Comparison of ENCODE assay signal across 8 cellular contexts in the genomic region with DNA sequence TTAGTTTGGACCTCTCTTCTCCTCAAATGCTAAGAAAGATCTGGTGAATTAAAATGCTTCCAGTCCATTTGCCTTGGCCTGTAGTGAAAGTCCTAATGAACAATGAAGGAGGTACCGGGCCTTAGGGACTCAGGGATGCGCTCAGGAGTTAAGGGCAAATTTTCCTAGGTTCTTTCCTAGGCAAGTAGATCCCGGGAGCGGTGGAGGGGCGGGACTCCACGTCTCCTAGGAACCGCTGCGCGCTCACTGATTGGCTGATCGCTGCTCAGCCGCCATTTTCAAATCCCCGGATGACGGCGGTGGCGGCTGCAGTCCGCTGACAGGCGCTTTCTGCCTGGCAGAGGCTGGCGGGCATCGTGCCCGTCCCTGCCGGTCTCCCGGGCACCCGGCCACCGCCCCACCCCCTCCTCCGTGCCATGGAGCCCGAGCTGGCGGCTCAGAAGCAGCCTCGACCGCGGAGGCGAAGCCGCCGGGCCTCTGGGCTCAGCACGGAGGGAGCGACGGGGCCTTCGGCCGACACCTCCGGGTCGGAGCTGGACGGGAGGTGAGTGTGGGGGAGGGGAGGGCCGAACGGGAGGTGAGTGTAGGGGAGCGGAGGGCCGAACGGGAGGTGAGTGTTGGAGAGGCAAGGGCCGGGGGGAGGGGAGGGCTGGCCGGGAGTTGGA. TPM values are rescaled to one million over a fixed set of nuclear protein-coding genes. Genes with fewer than 3 reads are reported as not detected.
DNase-seq lines count a peak whose midpoint lies in the region; ATAC-seq and TF ChIP-seq lines count a peak whose summit lies in the region.

A gene with protein sequence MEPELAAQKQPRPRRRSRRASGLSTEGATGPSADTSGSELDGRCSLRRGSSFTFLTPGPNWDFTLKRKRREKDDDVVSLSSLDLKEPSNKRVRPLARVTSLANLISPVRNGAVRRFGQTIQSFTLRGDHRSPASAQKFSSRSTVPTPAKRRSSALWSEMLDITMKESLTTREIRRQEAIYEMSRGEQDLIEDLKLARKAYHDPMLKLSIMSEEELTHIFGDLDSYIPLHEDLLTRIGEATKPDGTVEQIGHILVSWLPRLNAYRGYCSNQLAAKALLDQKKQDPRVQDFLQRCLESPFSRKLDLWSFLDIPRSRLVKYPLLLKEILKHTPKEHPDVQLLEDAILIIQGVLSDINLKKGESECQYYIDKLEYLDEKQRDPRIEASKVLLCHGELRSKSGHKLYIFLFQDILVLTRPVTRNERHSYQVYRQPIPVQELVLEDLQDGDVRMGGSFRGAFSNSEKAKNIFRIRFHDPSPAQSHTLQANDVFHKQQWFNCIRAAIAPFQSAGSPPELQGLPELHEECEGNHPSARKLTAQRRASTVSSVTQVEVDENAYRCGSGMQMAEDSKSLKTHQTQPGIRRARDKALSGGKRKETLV (plus strand): TSS at position 281 of the 665 bp plus-strand sequence. CDS start 136 bp downstream, at position 417.

- H3K9me3 Mint-ChIP-seq in activated naive CD8-positive, alpha-beta T cell treated with anti-CD3 and anti-CD28 coated beads, Interleukin-2, amount 50 U/mL, for 24 hours = no peaks in the 10 kb centered on the region

- H3K9me3 ChIP-seq in SU-DHL-6 (ENCODE audit: insufficient read depth, low read length) (no peaks in the 10 kb centered on the region), trophoblast cell (ENCODE audit: insufficient read depth, low read depth, low read length) (no peaks in the 10 kb centered on the region), transverse colon (no peaks in the 10 kb centered on the region)

- peak; percentile 26 for TF ChIP-seq POLR2A in GM10847 (IDR thresholded peaks at IDR 0.05; ENCODE audit: extremely low read depth, insufficient read length)
- peak; percentile 58 for TF ChIP-seq POLR2A in transverse colon (IDR thresholded peaks at IDR 0.05)

- DNase-seq in NCI-H1048 (lab: John Stamatoyannopoulos, UW) (peak; percentile 67), cardiac septum (ENCODE audit: low spot score) (peak; percentile 92), trophoblast cell (peak; percentile 86 to 93), transverse colon (peak; percentile 92)
- peak; percentile 81 for DNase-seq in activated naive CD8-positive, alpha-beta T cell treated with anti-CD3 and anti-CD28 coated beads, Interleukin-2, amount 50 U/mL, for 24 hours

- peak within 1 kb of the TSS; percentile 84 for H3K4ac ChIP-seq in trophoblast cell (ENCODE audit: low read depth, low read length)

- ATAC-seq in HG02588 (IDR thresholded peaks at IDR 0.05; ENCODE audit: unreplicated experiment) = peak; percentile 96
- ATAC-seq in activated naive CD8-positive, alpha-beta T cell treated with anti-CD3 and anti-CD28 coated beads, Interleukin-2, amount 50 U/mL, for 24 hours = peak; percentile 91

- H3K4me3 Mint-ChIP-seq in activated naive CD8-positive, alpha-beta T cell treated with anti-CD3 and anti-CD28 coated beads, Interleukin-2, amount 50 U/mL, for 24 hours = no peak within 1 kb of the TSS

- peak within 1 kb of the TSS; percentile 63 for H3K23ac ChIP-seq in trophoblast cell (ENCODE audit: low read length)

- in situ Hi-C loops in transverse colon (cut with MboI; ENCODE audit: low pct_ligation_motif_present in 1 of 4, low pct_unique_long_range_greater_than_20kb in 1 of 4, low sequenced_read_pairs in 3 of 4) = no loop called here

- H2BK12ac ChIP-seq in trophoblast cell (ENCODE audit: low read length) = no peak within 1 kb of the TSS

- H2AK5ac ChIP-seq in trophoblast cell (ENCODE audit: low read length) = no peak within 1 kb of the TSS

- H2AFZ ChIP-seq in SU-DHL-6 (ENCODE audit: low read depth, low read length, severe bottlenecking) (peak within 1 kb of the TSS; percentile 100), trophoblast cell (ENCODE audit: insufficient read depth, low read length, poor library complexity) (peak within 1 kb of the TSS; percentile 45)

- H4K20me1 ChIP-seq in SU-DHL-6 (ENCODE audit: low read depth, low read length) = peaks cover 9% of the 10 kb centered on the region; the same call in 1 of the 2 replicates

- H3F3A ChIP-seq in SU-DHL-6 (ENCODE audit: insufficient read depth) = no peaks in the 10 kb centered on the region; the same call in 1 of the 2 replicates

- H3K27me3 ChIP-seq in SU-DHL-6 (ENCODE audit: low read length) = no peaks in the 10 kb centered on the region
- no peaks in the 10 kb centered on the region for H3K27me3 ChIP-seq in trophoblast cell (ENCODE audit: insufficient read depth, low read length)
- H3K27me3 ChIP-seq in transverse colon = peaks cover 17% of the 10 kb centered on the region

- peak within 1 kb of the TSS; percentile 82 for H4K8ac ChIP-seq in trophoblast cell (ENCODE audit: low read depth, low read length)

- no peak within 1 kb of the TSS; the same call in 1 of the 2 replicates for H3K27ac ChIP-seq in SU-DHL-6 (ENCODE audit: low read depth, low read length)
- no peak within 1 kb of the TSS for H3K27ac ChIP-seq in trophoblast cell (ENCODE audit: low read depth, low read length)
- peak within 1 kb of the TSS; percentile 35 to 83 (median 73) for H3K27ac ChIP-seq in transverse colon

- TF ChIP-seq CTCF in SU-DHL-6 (IDR thresholded peaks at IDR 0.05; ENCODE audit: insufficient read depth, low read length, poor library complexity, severe bottlenecking) = no peak
- no peak for TF ChIP-seq CTCF in transverse colon (IDR thresholded peaks at IDR 0.05)

- H3K9me2 ChIP-seq in SU-DHL-6 (replicated peaks; ENCODE audit: insufficient read depth, low read length) = no peaks in the 10 kb centered on the region

- no peaks in the 10 kb centered on the region for H3K36me3 Mint-ChIP-seq in activated naive CD8-positive, alpha-beta T cell treated with anti-CD3 and anti-CD28 coated beads, Interleukin-2, amount 50 U/mL, for 24 hours (ENCODE audit: low read depth)

- H3K4me1 Mint-ChIP-seq in activated naive CD8-positive, alpha-beta T cell treated with anti-CD3 and anti-CD28 coated beads, Interleukin-2, amount 50 U/mL, for 24 hours = peaks cover 3% of the 10 kb centered on the region

- peak within 1 kb of the TSS; percentile 49 for H3K27ac Mint-ChIP-seq in activated naive CD8-positive, alpha-beta T cell treated with anti-CD3 and anti-CD28 coated beads, Interleukin-2, amount 50 U/mL, for 24 hours

- intact Hi-C loops in cardiac septum (cut with DNase I) (loop anchor here (10.0 kb wide), 1 partner anchor 568 kb away; no protein-coding TSS in a partner anchor), transverse colon (cut with DNase I; ENCODE audit: low total_unique reads) (no loop called here)

- H3K79me2 ChIP-seq in SU-DHL-6 (ENCODE audit: insufficient read depth, low read length) (peaks cover 42% of the 10 kb centered on the region), trophoblast cell (ENCODE audit: control insufficient read depth, insufficient read depth, low read length, poor library complexity) (peaks cover 11% of the 10 kb centered on the region)

- peak within 1 kb of the TSS; percentile 80 for H3K18ac ChIP-seq in trophoblast cell (ENCODE audit: low read length)

- H3K36me3 ChIP-seq in SU-DHL-6 (ENCODE audit: low read length) (no peaks in the 10 kb centered on the region; the same call in 1 of the 2 replicates), trophoblast cell (ENCODE audit: control insufficient read depth in 1 of 2, insufficient read depth in 2 of 2, low read length in 2 of 2) (no peaks in the 10 kb centered on the region), transverse colon (no peaks in the 10 kb centered on the region)

- H4K91ac ChIP-seq in trophoblast cell (ENCODE audit: low read depth, low read length) = peak within 1 kb of the TSS; percentile 74

- WGBS in trophoblast cell (ENCODE audit: extremely low coverage, insufficient coverage, insufficient read length) = no CpG with 5 or more reads among the region's 48 CpGs
- WGBS in transverse colon (ENCODE audit: low coverage in 1 of 2), 2 donors = 1% methylated on average over 34 of the region's 48 CpGs; no CpG with 5 or more reads in 1 of the 2 donors

- H3K14ac ChIP-seq in trophoblast cell (ENCODE audit: low read length) = peak within 1 kb of the TSS; percentile 77

- no peak within 1 kb of the TSS for H2BK120ac ChIP-seq in trophoblast cell (ENCODE audit: insufficient read depth, low read length, poor library complexity)

- peaks cover 22% of the 10 kb centered on the region for H3K27me3 Mint-ChIP-seq in activated naive CD8-positive, alpha-beta T cell treated with anti-CD3 and anti-CD28 coated beads, Interleukin-2, amount 50 U/mL, for 24 hours

- H4K12ac ChIP-seq in trophoblast cell (ENCODE audit: low read depth, low read length) = no peak within 1 kb of the TSS

- no peak for TF ChIP-seq EP300 in transverse colon (IDR thresholded peaks at IDR 0.05; ENCODE audit: low read depth)

- peaks cover 4% of the 10 kb centered on the region for H3K79me1 ChIP-seq in trophoblast cell (ENCODE audit: low read length)

- peak within 1 kb of the TSS; percentile 100 for H3K4me2 ChIP-seq in SU-DHL-6 (ENCODE audit: low read depth, low read length, poor library complexity, severe bottlenecking)
- peak within 1 kb of the TSS; percentile 99 for H3K4me2 ChIP-seq in trophoblast cell (ENCODE audit: low read length)

- H3K4me3 ChIP-seq in SU-DHL-6 (ENCODE audit: insufficient read depth, low read length, poor library complexity, severe bottlenecking) (peak within 1 kb of the TSS; percentile 96), trophoblast cell (ENCODE audit: low read depth, low read length) (peak within 1 kb of the TSS; percentile 98), transverse colon (peak within 1 kb of the TSS; percentile 51 to 95 (median 86))

- H2BK5ac ChIP-seq in trophoblast cell (ENCODE audit: low read depth, low read length, poor library complexity) = peak within 1 kb of the TSS; percentile 33

- peaks cover 0 to 8% of the 10 kb centered on the region in 2 experiments for H3K4me1 ChIP-seq in trophoblast cell (ENCODE audit: control insufficient read depth in 1 of 2, insufficient read depth in 2 of 2, low read length in 2 of 2)
- H3K4me1 ChIP-seq in transverse colon = peaks cover 0 to 14% (median 8%) of the 10 kb centered on the region in 4 donors

- H3K9ac ChIP-seq in SU-DHL-6 (ENCODE audit: low read length) (peak within 1 kb of the TSS; percentile 88), trophoblast cell (ENCODE audit: low read length) (peak within 1 kb of the TSS; percentile 94)

RNA-seq across cellular contexts. Expression of the gene that starts here (rescaled TPM):
- total RNA-seq in cardiac septum (20.9 TPM), transverse colon (100 to 1,000 TPM in 3 of 4 donors, 10 to 100 TPM in 1; 90.0 to 311 (median 289) TPM)
- polyA plus RNA-seq in trophoblast cell (2013) = 234 and 252 TPM in 2 replicates

Comparison
In these comparisons a context has a peak if more than half of its experiments do, and no peak if none do; other contexts are left out.
1. H3K27ac ChIP-seq: peak in transverse colon (4 of 4); none in SU-DHL-6 (single experiment) and trophoblast cell (single experiment).
2. Peak in every context shown above with its lines, with median percentiles within 50 percentile points of each other: DNase-seq and H3K4me3 ChIP-seq.